In the genomic region with DNA sequence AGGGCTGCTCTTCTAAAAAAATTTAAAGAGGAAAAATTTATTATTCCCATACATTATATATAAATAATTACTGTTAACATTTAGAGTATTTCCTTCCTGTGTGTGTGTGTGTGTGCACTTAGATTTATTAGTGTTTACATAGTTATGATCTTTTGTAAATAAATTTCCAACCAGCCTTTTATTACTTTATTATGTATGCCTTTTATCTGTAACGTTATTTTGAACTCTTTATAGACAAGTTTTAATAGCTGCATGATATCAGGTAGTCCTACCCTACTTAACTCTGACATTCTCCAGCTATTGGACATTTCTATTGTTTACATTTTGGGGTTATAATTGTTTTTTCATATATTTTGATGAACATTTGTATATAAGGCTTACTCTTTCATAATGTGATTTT, we compare ENCODE assay signal across 33 cellular contexts.
"Had no signal": no experiment of that assay in that cellular context is flagged by ENCODE, and none has a peak within 500 bp of the region (broad histone marks: within the 10 kb centered on the region; RNA-seq: fewer than 3 reads in every experiment).

No MANE protein-coding gene starts in this region.

- H3K9me3 ChIP-seq: adrenal gland, ascending aorta had no signal

- H3K4me1 ChIP-seq: adrenal gland, ascending aorta had no signal

- H3K27me3 ChIP-seq: adrenal gland, ascending aorta, cardiac muscle cell had no signal

- DNase-seq: activated B cell treated with CpG ODN at 0.5 μM for 24 hours; activated CD4-positive, alpha-beta memory T cell treated with anti-CD3 and anti-CD28 coated beads for 36 hours; activated CD4-positive, alpha-beta T cell treated with anti-CD3 and anti-CD28 coated beads for 4 hours; activated CD4-positive, alpha-beta T cell treated with anti-CD3 and anti-CD28 coated beads, Interleukin-2, amount 10 ng/mL, durations not matched to agents 24 days and 14 days; activated CD4-positive, alpha-beta T cell treated with anti-CD3 and anti-CD28 coated beads, Interleukin-2, amount 50 U/mL, for 1 hour; activated CD4-positive, alpha-beta T cell treated with anti-CD3 and anti-CD28 coated beads, Interleukin-2, amount 50 U/mL, for 4 hours; activated CD4-positive, CD25-positive, alpha-beta regulatory T cell treated with anti-CD3 and anti-CD28 coated beads, Interleukin-2, amount 50 U/mL, for 72 hours; activated CD8-positive, alpha-beta memory T cell treated with anti-CD3 and anti-CD28 coated beads, Interleukin-2, amount 50 U/mL, for 4 hours; activated CD8-positive, alpha-beta T cell treated with anti-CD3 and anti-CD28 coated beads for 36 hours; activated effector memory CD4-positive, alpha-beta T cell treated with anti-CD3 and anti-CD28 coated beads, Interleukin-2, amount 50 U/mL, for 16 hours; activated gamma-delta T cell treated with Interleukin-2 at 50 U/mL for 16 hours; activated naive CD4-positive, alpha-beta T cell; activated naive CD4-positive, alpha-beta T cell treated with anti-CD3 and anti-CD28 coated beads for 36 hours; activated naive CD4-positive, alpha-beta T cell treated with anti-CD3 and anti-CD28 coated beads, Interleukin-2, amount 50 U/mL, for 16 hours; activated naive CD8-positive, alpha-beta T cell treated with anti-CD3 and anti-CD28 coated beads for 36 hours; activated T-cell treated with anti-CD3 and anti-CD28 coated beads for 4 hours; activated T-cell treated with anti-CD3 and anti-CD28 coated beads, Interleukin-2, amount 50 U/mL, for 1 hour; activated T-cell treated with anti-CD3 and anti-CD28 coated beads, Interleukin-2, amount 50 U/mL, for 4 hours; activated T-cell treated with anti-CD3 and anti-CD28 coated beads, Interleukin-2, amount 50 U/mL, for 72 hours; adrenal gland; amygdala; anterior cingulate cortex; caudate nucleus; cerebellar nuclear complex; T-helper 1 cell; T-helper 2 cell; T-helper 9 cell had no signal

- H3K27ac ChIP-seq: adrenal gland, ascending aorta, cardiac muscle cell, VCaP had no signal

- ATAC-seq: activated CD8-positive, alpha-beta T cell treated with anti-CD3 and anti-CD28 coated beads for 36 hours; activated naive CD4-positive, alpha-beta T cell treated with anti-CD3 and anti-CD28 coated beads, Interleukin-2, amount 50 U/mL, for 72 hours; activated T-cell treated with anti-CD3 and anti-CD28 coated beads, Interleukin-2, amount 50 U/mL, for 4 hours; activated T-cell treated with anti-CD3 and anti-CD28 coated beads, Interleukin-2, amount 50 U/mL, for 72 hours; activated T-helper 17 cell treated with anti-CD3 and anti-CD28 coated beads, Interleukin-2, amount 50 U/mL, for 72 hours had no signal

- FAIRE-seq: bronchial epithelial cell had no signal

- H3K36me3 ChIP-seq: adrenal gland had no signal

- H3K4me3 ChIP-seq: adrenal gland, ascending aorta, cardiac muscle cell had no signal
